Comparison of ENCODE assay signal across 8 cellular contexts in the genomic region with DNA sequence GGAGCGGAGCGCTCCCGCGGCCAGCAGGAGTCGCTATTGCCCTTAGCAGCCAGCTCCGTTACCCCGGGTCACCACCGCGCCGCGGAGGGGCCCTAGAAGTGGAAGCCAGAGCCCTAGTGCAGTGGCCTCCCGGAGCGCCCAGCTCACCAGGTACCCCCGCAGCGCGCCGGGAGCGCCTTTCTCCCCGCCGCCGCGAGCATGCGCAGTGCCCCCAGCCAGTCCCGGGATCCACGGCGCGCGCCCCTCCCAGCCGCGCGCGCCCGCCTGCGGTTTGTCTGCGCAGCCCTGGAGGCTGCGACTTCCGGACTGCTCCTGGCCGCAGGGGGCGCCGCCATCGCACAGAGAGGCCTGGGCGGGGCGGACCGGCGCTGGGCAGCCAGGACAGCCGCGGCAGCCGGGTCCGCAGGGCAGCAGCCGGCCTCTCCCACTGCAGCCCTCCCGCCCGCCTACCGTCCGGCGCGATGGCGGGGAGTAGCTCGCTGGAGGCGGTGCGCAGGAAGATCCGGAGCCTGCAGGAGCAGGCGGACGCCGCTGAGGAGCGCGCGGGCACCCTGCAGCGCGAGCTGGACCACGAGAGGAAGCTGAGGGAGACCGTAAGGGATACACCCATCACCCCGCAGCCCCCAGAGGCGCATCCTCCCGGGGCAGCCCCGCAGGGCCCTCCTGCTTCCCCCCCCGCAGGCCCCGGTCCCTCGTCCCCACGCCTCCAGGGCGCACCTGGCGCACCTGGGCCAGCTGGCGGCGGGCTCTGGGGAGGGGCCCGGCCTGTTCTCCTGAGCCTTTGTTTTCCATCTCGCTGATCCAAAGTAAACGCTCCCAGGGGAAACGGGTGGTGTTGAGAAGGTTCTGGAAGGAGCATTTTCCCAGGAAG. TPM values are rescaled to one million over a fixed set of nuclear protein-coding genes. Genes with fewer than 3 reads are reported as not detected.
DNase-seq lines count a peak whose midpoint lies in the region; ATAC-seq and TF ChIP-seq lines count a peak whose summit lies in the region.

No MANE protein-coding gene starts in this region.

- H3K27me3 ChIP-seq in dorsolateral prefrontal cortex (peaks cover 0 to 24% (median 3%) of the 10 kb centered on the region in 45 donors), lower lobe of right lung (ENCODE audit: low read depth) (peaks cover 21% of the 10 kb centered on the region)

- H3K4me3 ChIP-seq in dorsolateral prefrontal cortex (peak overlapping the region; percentile 58 to 98 (median 90)), lower lobe of right lung (peak overlapping the region; percentile 100)

- intact Hi-C loops in dorsolateral prefrontal cortex (cut with DNase I) (loop anchor here (2.0 to 10.0 kb wide), 5 partner anchors 44 to 266 kb away; a partner anchor contains a TSS), lower lobe of right lung (cut with DNase I) (no loop called here)

- DNase-seq in NCI-H69 (lab: John Stamatoyannopoulos, UW) (peak; percentile 97), dorsolateral prefrontal cortex (peak; percentile 75 to 90 (median 83)), lower lobe of right lung (peak; percentile 96)
- DNase-seq in activated CD4-positive, alpha-beta T cell treated with anti-CD3 and anti-CD28 coated beads, Interleukin-2, amount 50 U/mL, for 48 hours, result peak; percentile 83 to 88
- peak; percentile 57 to 76 (median 70) for DNase-seq in stimulated activated CD4-positive, alpha-beta T cell treated with anti-CD3 and anti-CD28 coated beads, TNF-alpha, amount 100 ng/mL, for 1 hour (ENCODE audit: low read depth in 3 of 3, low spot score in 1 of 3)

- ATAC-seq in GM19372 (IDR thresholded peaks at IDR 0.05; ENCODE audit: low read depth, unreplicated experiment) (peak; percentile 84), HG03520 (IDR thresholded peaks at IDR 0.05; ENCODE audit: unreplicated experiment) (peak; percentile 76), lower lobe of right lung (peak; percentile 95 to 96)

- TF ChIP-seq CTCF in C4-2B (conservative IDR thresholded peaks at IDR 0.05), result peak; percentile 99
- TF ChIP-seq CTCF in dorsolateral prefrontal cortex (IDR thresholded peaks at IDR 0.05 in 54 of 56, conservative IDR thresholded peaks at IDR 0.05 in 2 of 56; ENCODE audit: low read depth in 1 of 56, partially characterized antibody in 56 of 56), result peak; percentile 74 to 97 (median 90)
- peak; percentile 90 for TF ChIP-seq CTCF in lower lobe of right lung (IDR thresholded peaks at IDR 0.05)

- H3K9me3 ChIP-seq in lower lobe of right lung, result no peaks in the 10 kb centered on the region

- H3K4me1 ChIP-seq in lower lobe of right lung, result peaks cover 66% of the 10 kb centered on the region

- H3K27ac ChIP-seq in C4-2B (peak overlapping the region; percentile 86), dorsolateral prefrontal cortex (peak overlapping the region in 58 of 59 donors; percentile 64 to 95 (median 87)), lower lobe of right lung (peak overlapping the region; percentile 92)

- no peaks in the 10 kb centered on the region for H3K36me3 ChIP-seq in lower lobe of right lung

RNA-seq across cellular contexts. Expression of a gene that starts 5.8 kb away (rescaled TPM):
- total RNA-seq in dorsolateral prefrontal cortex (100 to 1,000 TPM in 115 of 120 experiments, 10 to 100 TPM in 5; 59.9 to 249 (median 139) TPM), lower lobe of right lung (137 TPM)

Comparison
In these comparisons a context has a peak if more than half of its experiments do, and no peak if none do; other contexts are left out.
1. Peak in every context shown above with its lines: DNase-seq, ATAC-seq, H3K4me3 ChIP-seq and H3K27ac ChIP-seq.